22 cellular contexts compared by ENCODE assay signal in genomic region chr15:89685995-89686394, GRCh38. TPM values are rescaled to one million over a fixed set of nuclear protein-coding genes. Genes with fewer than 3 reads are reported as not detected.
A peak's percentile ranks its signal among the peaks of the same experiment; 100 is the strongest.
DNase-seq lines count a peak whose midpoint lies in the region; ATAC-seq, FAIRE-seq and TF ChIP-seq lines count a peak whose summit lies in the region.
"Had no signal": no experiment of that assay in that cellular context is flagged by ENCODE, and none has a peak within 500 bp of the region (broad histone marks: within the 10 kb centered on the region; RNA-seq: fewer than 3 reads in every experiment).

No MANE protein-coding gene starts in this region.

- no peak for TF ChIP-seq POLR2A in A549 (IDR thresholded peaks at IDR 0.05; ENCODE audit: low read length)

- FAIRE-seq in A549 (lab: Jason Lieb, UNC) = peak; percentile 83
- FAIRE-seq in bronchial epithelial cell (lab: Jason Lieb, UNC) = no peak
- FAIRE-seq: GM12891, GM19239 had no signal

- DNase-seq in A549 (ENCODE audit: low read depth in 1 of 2, low spot score in 1 of 2) (peak in 1 of 2 experiments; percentile 25), HT-29 (ENCODE audit: low spot score) (peak; percentile 34), adipocyte (ENCODE audit: low read depth) (no peak), bronchial epithelial cell (ENCODE audit: low read depth) (peak; percentile 22), NCI-H510A treated with DMSO at 0.1 percent for 48 hours (lab: John Stamatoyannopoulos, UW) (no peak), dermis blood vessel endothelial cell (no peak)
- DNase-seq: 8988T; C1 segment of cervical spinal cord; Calu3; CD4-positive, alpha-beta memory T cell; COR-L47; DMS53; DMS79 treated with DMSO at 0.1 percent for 48 hours; GF-D8; H9 had no signal

- POLR2A ChIA-PET in A549 (lab: Yijun Ruan, JAX) = no interaction called here

- TF ChIP-seq CTCF in A549 (IDR thresholded peaks at IDR 0.05) = no peak
- TF ChIP-seq CTCF in bronchial epithelial cell (IDR thresholded peaks at IDR 0.05; ENCODE audit: insufficient read depth, low read length, severe bottlenecking) = no peak

- H3K9ac ChIP-seq in adipocyte (ENCODE audit: low read length) = peak overlapping the region; percentile 86

- WGBS in A549 (ENCODE audit: missing lambda C conversion rate) = 81% methylated on average over 2 of the region's 2 CpGs

- no peak for TF ChIP-seq RAD21 in A549 (conservative IDR thresholded peaks at IDR 0.05 in 1 of 2, IDR thresholded peaks at IDR 0.05 in 1 of 2)

- H3K27me3 ChIP-seq in adipocyte (replicated peaks; ENCODE audit: control insufficient read depth, insufficient read depth, low read length) = no peaks in the 10 kb centered on the region
- no peaks in the 10 kb centered on the region for H3K27me3 ChIP-seq in bronchial epithelial cell (ENCODE audit: control insufficient read depth, insufficient read depth, low read length)

- H3K4me1 ChIP-seq in A549 = peaks cover 5% of the 10 kb centered on the region
- peaks cover 57% of the 10 kb centered on the region for H3K4me1 ChIP-seq in adipocyte (ENCODE audit: control insufficient read depth, insufficient read depth, low read length)

- TF ChIP-seq EP300 in A549 (IDR thresholded peaks at IDR 0.05) = no peak

- CTCF ChIA-PET in A549 (lab: Yijun Ruan, JAX) = interaction anchor here (2.2 to 2.3 kb wide), 2 partner anchors 15 to 39 kb away, joined by 6 to 8 read pairs; no protein-coding TSS in a partner anchor

- no peak for ATAC-seq in A549
- no peak for ATAC-seq in HG03108 (IDR thresholded peaks at IDR 0.05; ENCODE audit: unreplicated experiment)
- no peak for ATAC-seq in GM19324 (IDR thresholded peaks at IDR 0.05; ENCODE audit: low FRiP score, unreplicated experiment)
- ATAC-seq: GM23338, HCT116 had no signal

- H3K4me3 ChIP-seq in A549 (no peak overlapping the region), adipocyte (ENCODE audit: low read length) (peak overlapping the region; percentile 57), bronchial epithelial cell (ENCODE audit: low read depth, low read length) (no peak overlapping the region)
- H3K4me3 ChIP-seq: GM23338 had no signal

- H3K9me3 ChIP-seq in A549 (no peaks in the 10 kb centered on the region), adipocyte (ENCODE audit: control insufficient read depth, low read length) (no peaks in the 10 kb centered on the region)

- H3K27ac ChIP-seq in A549 = no peak overlapping the region

- H3K36me3 ChIP-seq in adipocyte (ENCODE audit: control insufficient read depth, insufficient read depth, low read length, severe bottlenecking) = peaks cover 16% of the 10 kb centered on the region
- peaks cover 2% of the 10 kb centered on the region for H3K36me3 ChIP-seq in bronchial epithelial cell (ENCODE audit: control insufficient read depth, insufficient read depth, low read length)

- no peak overlapping the region for H3K4me2 ChIP-seq in A549
- H3K4me2 ChIP-seq: GM23338 had no signal

TF ChIP-seq in A549, 52 proteins besides CTCF, POLR2A, EP300 and RAD21:
- no peak for TF ChIP-seq NFE2L2 (conservative IDR thresholded peaks at IDR 0.05; ENCODE audit: low read length)

RNA-seq across cellular contexts. Expression of gene PEX11A, which starts 4.6 kb away (rescaled TPM):
- 8.1 and 11.3 TPM in 2 replicates for polyA plus RNA-seq in A549 (2011; rRNA removed)
- polyA plus RNA-seq in A549 (2012; cell fraction: cytosol; rRNA removed) = 3.2 TPM in 2 replicates
- 1.7 and 2.0 TPM in 2 replicates for polyA plus RNA-seq in A549 (2012; cell fraction: nucleus; rRNA removed)
- polyA plus RNA-seq in A549 (2017; fragmentation: RNase III; extraction: RNeasy Plus Mini Kit Qiagen cat#74134 plus additional on column Dnase treatment) = 5.2 to 6.3 TPM (median 6.0 TPM) in 3 replicates
- 6.7 and 10.0 TPM in 2 replicates for polyA minus RNA-seq in A549 (2011; rRNA and poly(A)+ RNA removed)
- total RNA-seq in HT-29 (2014; rRNA removed; shearing (Covaris generic)) = 5.8 and 8.8 TPM in 2 replicates
- total RNA-seq in bronchial epithelial cell = 5.8 and 10.0 TPM in 2 replicates
- total RNA-seq in dermis blood vessel endothelial cell = 3.1 and 6.5 TPM in 2 replicates

RNA-seq across cellular contexts. Expression of gene WDR93, which starts 4.6 kb away (rescaled TPM):
- polyA plus RNA-seq in A549 (2011; rRNA removed) = 0.26 and 0.38 TPM in 2 replicates
- 0.09 and 0.12 TPM in 2 replicates for polyA plus RNA-seq in A549 (2012; cell fraction: cytosol; rRNA removed)
- 0.06 and 0.07 TPM in 2 replicates for polyA plus RNA-seq in A549 (2012; cell fraction: nucleus; rRNA removed)
- polyA plus RNA-seq in A549 (2017; fragmentation: RNase III; extraction: RNeasy Plus Mini Kit Qiagen cat#74134 plus additional on column Dnase treatment) = 0.10 to 0.16 TPM (median 0.12 TPM) in 3 replicates
- 0.19 and 0.29 TPM in 2 replicates for polyA minus RNA-seq in A549 (2011; rRNA and poly(A)+ RNA removed)
- total RNA-seq in HT-29 (2014; rRNA removed; shearing (Covaris generic)) = 0.08 and 0.61 TPM in 2 replicates
- total RNA-seq in bronchial epithelial cell = not detected in 2 replicates
- not detected in 2 replicates for total RNA-seq in dermis blood vessel endothelial cell
- total RNA-seq: A673; Calu3; CD4-positive, alpha-beta memory T cell; H9 had no signal
- polyA plus RNA-seq: CD4-positive, alpha-beta memory T cell; GM23338 had no signal

RNA-seq across cellular contexts. Expression of gene PLIN1, which starts 6.8 kb away (rescaled TPM):
- 0.56 and 0.74 TPM in 2 replicates for polyA plus RNA-seq in A549 (2011; rRNA removed)
- polyA plus RNA-seq in A549 (2012; cell fraction: cytosol; rRNA removed) = 0.15 and 0.26 TPM in 2 replicates
- 0.56 and 0.61 TPM in 2 replicates for polyA plus RNA-seq in A549 (2012; cell fraction: nucleus; rRNA removed)
- polyA plus RNA-seq in A549 (2017; fragmentation: RNase III; extraction: RNeasy Plus Mini Kit Qiagen cat#74134 plus additional on column Dnase treatment) = 0.13 to 0.28 TPM (median 0.27 TPM) in 3 replicates
- 0.08 and 0.24 TPM in 2 replicates for polyA minus RNA-seq in A549 (2011; rRNA and poly(A)+ RNA removed)
- 0.03 and 0.51 TPM in 2 replicates for total RNA-seq in HT-29 (2014; rRNA removed; shearing (Covaris generic))
- total RNA-seq in bronchial epithelial cell = under 0.01 and 0.51 TPM in 2 replicates
- total RNA-seq in dermis blood vessel endothelial cell = under 0.01 TPM in 1 of 2 replicates, not detected in the other

RNA-seq across cellular contexts. Expression of gene KIF7, which starts 30.7 kb away (rescaled TPM):
- polyA plus RNA-seq in A549 (2011; rRNA removed) (2.1 and 2.2 TPM in 2 replicates), A549 (2017; fragmentation: RNase III; extraction: RNeasy Plus Mini Kit Qiagen cat#74134 plus additional on column Dnase treatment) (3.3 to 4.1 TPM (median 3.9 TPM) in 3 replicates)
- 4.9 and 5.9 TPM in 2 replicates for polyA plus RNA-seq in A549 (2012; cell fraction: cytosol; rRNA removed)
- 14.3 and 15.9 TPM in 2 replicates for polyA plus RNA-seq in A549 (2012; cell fraction: nucleus; rRNA removed)
- polyA minus RNA-seq in A549 (2011; rRNA and poly(A)+ RNA removed) = 1.4 and 1.6 TPM in 2 replicates
- 2.0 and 2.1 TPM in 2 replicates for total RNA-seq in HT-29 (2014; rRNA removed; shearing (Covaris generic))
- total RNA-seq in bronchial epithelial cell (1.3 and 2.1 TPM in 2 replicates), dermis blood vessel endothelial cell (0.85 and 1.2 TPM in 2 replicates)
- total RNA-seq: CD4-positive, alpha-beta memory T cell had no signal
- polyA plus RNA-seq: CD4-positive, alpha-beta memory T cell had no signal

Comparison
In these comparisons a context has a peak if more than half of its experiments do, and no peak if none do; other contexts are left out.
1. DNase-seq: peak in HT-29 (single experiment) and bronchial epithelial cell (single experiment); none in adipocyte (single experiment), NCI-H510A treated with DMSO at 0.1 percent for 48 hours (single experiment) and dermis blood vessel endothelial cell (single experiment).